In the genomic region with DNA sequence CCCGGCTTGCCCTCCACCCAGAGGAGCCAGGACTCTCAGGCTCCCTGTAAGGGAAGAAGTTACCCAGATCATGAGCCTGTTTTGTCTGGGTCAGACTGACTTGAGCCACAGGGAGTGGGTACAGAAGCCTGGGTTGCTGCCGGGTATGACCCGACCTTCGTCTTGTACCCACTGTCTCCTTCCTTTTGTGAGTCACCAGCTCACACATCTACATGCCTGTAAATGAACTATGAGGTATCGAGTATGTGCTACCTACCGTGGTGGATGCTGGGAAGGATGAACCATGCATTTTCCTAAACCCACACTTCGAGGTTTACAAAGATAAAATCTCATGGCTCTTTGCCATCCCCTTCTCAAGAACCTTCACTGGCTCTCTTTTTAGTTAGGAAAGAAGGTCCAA, we compare ENCODE assay signal across 29 cellular contexts. TPM values are rescaled to one million over a fixed set of nuclear protein-coding genes. Genes with fewer than 3 reads are reported as not detected.
"Had no signal": no experiment of that assay in that cellular context is flagged by ENCODE, and none has a peak within 500 bp of the region (broad histone marks: within the 10 kb centered on the region; RNA-seq: fewer than 3 reads in every experiment).

No MANE protein-coding gene starts in this region.

- H3K27ac ChIP-seq: ascending aorta, brain microvascular endothelial cell, colonic mucosa, esophagus squamous epithelium, gastroesophageal sphincter, heart left ventricle, neutrophil, ovary, psoas muscle, uterus had no signal

- H3K27me3 ChIP-seq: ascending aorta, brain microvascular endothelial cell, colonic mucosa, dorsolateral prefrontal cortex, esophagus squamous epithelium, gastroesophageal sphincter, heart left ventricle, ovary, testis, uterus had no signal

- H3K27me3 Mint-ChIP-seq: activated B cell treated with CpG ODN at 0.5 μM for 24 hours had no signal

- H3K4me3 Mint-ChIP-seq: activated B cell treated with CpG ODN at 0.5 μM for 24 hours; activated naive CD4-positive, alpha-beta T cell treated with anti-CD3 and anti-CD28 coated beads, Interleukin-2, amount 10 ng/mL, durations not matched to agents 7 days and 5 days; activated T-cell treated with anti-CD3 and anti-CD28 coated beads, Interleukin-2, amount 50 U/mL, for 4 hours; nephron; T-helper 17 cell had no signal

- H3K36me3 Mint-ChIP-seq: activated naive CD4-positive, alpha-beta T cell treated with anti-CD3 and anti-CD28 coated beads, Interleukin-2, amount 10 ng/mL, durations not matched to agents 7 days and 5 days had no signal

- H3K4me1 ChIP-seq: ascending aorta, colonic mucosa, heart left ventricle, psoas muscle, uterus had no signal

- DNase-seq: activated B cell treated with CpG ODN at 0.5 μM for 24 hours; activated CD4-positive, alpha-beta T cell treated with anti-CD3 and anti-CD28 coated beads, Interleukin-2, amount 50 U/mL, for 1 hour; activated CD8-positive, alpha-beta memory T cell treated with anti-CD3 and anti-CD28 coated beads for 24 hours; activated CD8-positive, alpha-beta memory T cell treated with anti-CD3 and anti-CD28 coated beads, Interleukin-2, amount 50 U/mL, for 4 hours; activated effector memory CD4-positive, alpha-beta T cell treated with anti-CD3 and anti-CD28 coated beads, Interleukin-2, amount 50 U/mL, for 16 hours; activated naive CD4-positive, alpha-beta T cell treated with anti-CD3 and anti-CD28 coated beads, Interleukin-2, amount 10 ng/mL, durations not matched to agents 7 days and 5 days; activated T-cell treated with anti-CD3 and anti-CD28 coated beads, Interleukin-2, amount 50 U/mL, for 4 hours; brain microvascular endothelial cell; colonic mucosa; dorsolateral prefrontal cortex; effector memory CD8-positive, alpha-beta T cell; esophagus squamous epithelium; heart left ventricle; left colon; mesenchymal stem cell; ovary; psoas muscle; right cardiac atrium; SW 1271; T-helper 17 cell; testis; trophoblast cell; uterus had no signal

- H3K4me1 Mint-ChIP-seq: activated naive CD4-positive, alpha-beta T cell treated with anti-CD3 and anti-CD28 coated beads, Interleukin-2, amount 10 ng/mL, durations not matched to agents 7 days and 5 days had no signal

- H3K27ac Mint-ChIP-seq: activated B cell treated with CpG ODN at 0.5 μM for 24 hours; activated naive CD4-positive, alpha-beta T cell treated with anti-CD3 and anti-CD28 coated beads, Interleukin-2, amount 10 ng/mL, durations not matched to agents 7 days and 5 days; effector memory CD8-positive, alpha-beta T cell; T-helper 17 cell had no signal

- H3K36me3 ChIP-seq: ascending aorta, brain microvascular endothelial cell, colonic mucosa, esophagus squamous epithelium, gastroesophageal sphincter, heart left ventricle, neutrophil, ovary, uterus had no signal

- H3K9me3 Mint-ChIP-seq: activated B cell treated with CpG ODN at 0.5 μM for 24 hours; activated naive CD4-positive, alpha-beta T cell treated with anti-CD3 and anti-CD28 coated beads, Interleukin-2, amount 10 ng/mL, durations not matched to agents 7 days and 5 days; activated T-cell treated with anti-CD3 and anti-CD28 coated beads, Interleukin-2, amount 50 U/mL, for 4 hours; effector memory CD8-positive, alpha-beta T cell; nephron had no signal

- H3K4me3 ChIP-seq: ascending aorta, colonic mucosa, dorsolateral prefrontal cortex, esophagus squamous epithelium, gastroesophageal sphincter, heart left ventricle, ovary, psoas muscle, testis, uterus had no signal

- ATAC-seq: effector memory CD8-positive, alpha-beta T cell; gastroesophageal sphincter; heart left ventricle; left colon; psoas muscle; right cardiac atrium; T-helper 17 cell had no signal

RNA-seq across cellular contexts. Expression of a gene that starts 56.9 kb away (rescaled TPM):
- total RNA-seq: endothelial cell of umbilical vein, myocyte had no signal
